In the genomic region with DNA sequence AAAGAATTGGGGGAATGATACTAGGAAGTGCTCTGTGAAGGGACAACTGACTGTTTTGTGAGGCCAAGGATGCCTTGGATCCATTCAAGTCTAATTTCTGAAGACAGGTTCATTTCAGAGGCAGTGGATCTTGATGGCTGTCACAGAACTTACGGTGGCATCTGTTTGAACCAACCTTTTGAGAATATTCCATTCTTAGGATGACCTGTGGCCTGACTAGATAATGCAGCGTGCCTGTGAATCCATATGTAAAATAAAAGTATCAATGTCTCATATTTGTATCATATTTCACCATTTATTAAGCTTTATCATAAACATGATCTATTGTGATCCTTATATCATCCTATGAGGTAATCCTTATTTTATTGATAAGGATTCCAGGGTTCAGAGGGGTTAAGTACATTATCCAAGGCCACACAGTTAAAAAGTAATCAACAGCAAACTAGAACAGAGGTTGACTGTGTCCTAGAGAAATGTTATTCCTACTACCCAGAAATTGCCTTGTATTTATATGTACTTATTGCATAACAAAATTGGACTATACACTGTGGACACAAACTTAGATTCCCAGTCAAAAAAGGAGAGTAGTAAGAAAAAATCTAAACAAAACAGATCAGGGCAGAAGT, we compare ENCODE assay signal across 26 cellular contexts.
"Had no signal": no experiment of that assay in that cellular context is flagged by ENCODE, and none has a peak within 500 bp of the region (broad histone marks: within the 10 kb centered on the region; RNA-seq: fewer than 3 reads in every experiment).

No MANE protein-coding gene starts in this region.

- H3K27me3 ChIP-seq: ascending aorta, brain microvascular endothelial cell, dorsolateral prefrontal cortex had no signal

- H3K27ac ChIP-seq: ascending aorta, brain microvascular endothelial cell, coronary artery, dorsolateral prefrontal cortex, WERI-Rb-1 had no signal

- H3K4me3 ChIP-seq: ascending aorta, coronary artery, dorsolateral prefrontal cortex had no signal

- H3K36me3 ChIP-seq: ascending aorta, brain microvascular endothelial cell, WERI-Rb-1 had no signal

- H3K9me3 ChIP-seq: ascending aorta had no signal

- H3K4me1 ChIP-seq: ascending aorta had no signal

- DNase-seq: activated CD4-positive, alpha-beta memory T cell treated with anti-CD3 and anti-CD28 coated beads, Interleukin-2, amount 10 ng/mL, durations not matched to agents 7 days and 5 days; activated CD4-positive, alpha-beta T cell treated with anti-CD3 and anti-CD28 coated beads for 4 hours; activated CD4-positive, alpha-beta T cell treated with anti-CD3 and anti-CD28 coated beads, Interleukin-2, amount 10 ng/mL, durations not matched to agents 7 days and 5 days; activated CD4-positive, alpha-beta T cell treated with anti-CD3 and anti-CD28 coated beads, Interleukin-2, amount 50 U/mL, for 4 hours; activated CD4-positive, CD25-positive, alpha-beta regulatory T cell; activated CD4-positive, CD25-positive, alpha-beta regulatory T cell treated with anti-CD3 and anti-CD28 coated beads, Interleukin-2, amount 50 U/mL, for 72 hours; activated CD8-positive, alpha-beta memory T cell treated with anti-CD3 and anti-CD28 coated beads, Interleukin-2, amount 50 U/mL, for 48 hours; activated gamma-delta T cell; activated naive CD4-positive, alpha-beta T cell; activated naive CD4-positive, alpha-beta T cell treated with anti-CD3 and anti-CD28 coated beads, Interleukin-2, amount 10 ng/mL, durations not matched to agents 7 days and 5 days; activated naive CD8-positive, alpha-beta T cell treated with anti-CD3 and anti-CD28 coated beads, Interleukin-2, amount 10 ng/mL, durations not matched to agents 7 days and 5 days; activated T-cell treated with anti-CD3 and anti-CD28 coated beads for 4 hours; activated T-cell treated with anti-CD3 and anti-CD28 coated beads, Interleukin-2, amount 50 U/mL, for 24 hours; activated T-cell treated with anti-CD3 and anti-CD28 coated beads, Interleukin-2, amount 50 U/mL, for 72 hours; brain microvascular endothelial cell; dorsolateral prefrontal cortex; effector memory CD4-positive, alpha-beta T cell; endodermal cell; foreskin fibroblast; head of caudate nucleus; T-helper 1 cell; T-helper 17 cell; T1000; WERI-Rb-1 had no signal
